In genomic region chr14:68168460-68169109, GRCh38 we compare ENCODE assay signal across 19 cellular contexts.
DNase-seq lines count a peak whose midpoint lies in the region; ATAC-seq and TF ChIP-seq lines count a peak whose summit lies in the region.
"Had no signal": no experiment of that assay in that cellular context is flagged by ENCODE, and none has a peak within 500 bp of the region (broad histone marks: within the 10 kb centered on the region; RNA-seq: fewer than 3 reads in every experiment).

No MANE protein-coding gene starts in this region.

- TF ChIP-seq CTCF in brain (conservative IDR thresholded peaks at IDR 0.05), result no peak
- TF ChIP-seq CTCF in neural crest cell (conservative IDR thresholded peaks at IDR 0.05), result no peak
- TF ChIP-seq CTCF in uterus (IDR thresholded peaks at IDR 0.05), result no peak

- H3K9me3 ChIP-seq in uterus, result no peaks in the 10 kb centered on the region
- H3K9me3 ChIP-seq: thyroid gland had no signal

- H3K4me3 Mint-ChIP-seq in brain (no peak overlapping the region), neural crest cell (no peak overlapping the region)
- no peak overlapping the region for H3K4me3 Mint-ChIP-seq in stimulated activated effector memory CD8-positive, alpha-beta T cell treated with anti-CD3 and anti-CD28 coated beads, Interleukin-12 subunit alpha, Interleukin-12 subunit beta, amount 100 ng/mL, for 72 hours
- H3K4me3 Mint-ChIP-seq: CD14-positive monocyte had no signal

- H3K4me1 Mint-ChIP-seq in brain (peaks cover 53% of the 10 kb centered on the region), neural crest cell (no peaks in the 10 kb centered on the region)
- H3K4me1 Mint-ChIP-seq in stimulated activated effector memory CD8-positive, alpha-beta T cell treated with anti-CD3 and anti-CD28 coated beads, Interleukin-12 subunit alpha, Interleukin-12 subunit beta, amount 100 ng/mL, for 72 hours, result no peaks in the 10 kb centered on the region
- H3K4me1 Mint-ChIP-seq: CD14-positive monocyte had no signal

- H3K9me3 Mint-ChIP-seq in brain (no peaks in the 10 kb centered on the region), neural crest cell (no peaks in the 10 kb centered on the region)
- no peaks in the 10 kb centered on the region for H3K9me3 Mint-ChIP-seq in stimulated activated effector memory CD8-positive, alpha-beta T cell treated with anti-CD3 and anti-CD28 coated beads, Interleukin-12 subunit alpha, Interleukin-12 subunit beta, amount 100 ng/mL, for 72 hours
- H3K9me3 Mint-ChIP-seq: CD14-positive monocyte had no signal

- H3K27me3 Mint-ChIP-seq in brain (peaks cover 3% of the 10 kb centered on the region), neural crest cell (ENCODE audit: low read depth) (no peaks in the 10 kb centered on the region)

- H3K36me3 ChIP-seq in uterus, result no peaks in the 10 kb centered on the region
- H3K36me3 ChIP-seq: thyroid gland had no signal

- intact Hi-C loops in uterus (cut with DNase I; ENCODE audit: low total_unique reads), result no loop called here

- H3K27ac ChIP-seq in uterus, result peak overlapping the region; percentile 80 to 86
- H3K27ac ChIP-seq: GM23248, thyroid gland had no signal

- DNase-seq in NCI-H82 (lab: John Stamatoyannopoulos, UW) (peak; percentile 30), NCI-H82 treated with DMSO at 0.1 percent for 48 hours (lab: John Stamatoyannopoulos, UW; ENCODE audit: unreplicated experiment) (no peak), neural crest cell (ENCODE audit: low read depth, low spot score) (no peak), uterus (no peak), DMS153 treated with DMSO at 0.1 percent for 48 hours (lab: John Stamatoyannopoulos, UW; ENCODE audit: unreplicated experiment) (no peak)
- DNase-seq in stimulated activated effector memory CD8-positive, alpha-beta T cell treated with anti-CD3 and anti-CD28 coated beads, Interleukin-12 subunit alpha, Interleukin-12 subunit beta, amount 100 ng/mL, for 72 hours (ENCODE audit: low spot score in 2 of 2), result no peak
- DNase-seq: activated CD4-positive, alpha-beta T cell treated with anti-CD3 and anti-CD28 coated beads for 4 hours; activated effector memory CD4-positive, alpha-beta T cell treated with Interleukin-2 at 50 U/mL for 16 hours; DMS153; glutamatergic neuron; GM23248; IMR-90; NCI-H2107; NCI-H774; T-helper 9 cell; thyroid gland had no signal

- H3K4me3 ChIP-seq in uterus, result no peak overlapping the region
- H3K4me3 ChIP-seq: GM23248, thyroid gland had no signal

- TF ChIP-seq POLR2A in uterus (IDR thresholded peaks at IDR 0.05), result no peak

- H3K4me1 ChIP-seq in uterus, result peaks cover 6% of the 10 kb centered on the region in 2 donors

- peak overlapping the region in 3 of 5 experiments; percentile 39 to 93 (median 69) for H3K27ac Mint-ChIP-seq in brain
- peak overlapping the region; percentile 5 for H3K27ac Mint-ChIP-seq in neural crest cell (ENCODE audit: unreplicated experiment)
- H3K27ac Mint-ChIP-seq in stimulated activated effector memory CD8-positive, alpha-beta T cell treated with anti-CD3 and anti-CD28 coated beads, Interleukin-12 subunit alpha, Interleukin-12 subunit beta, amount 100 ng/mL, for 72 hours, result no peak overlapping the region
- H3K27ac Mint-ChIP-seq: CD14-positive monocyte had no signal

- ATAC-seq in stimulated activated effector memory CD8-positive, alpha-beta T cell treated with anti-CD3 and anti-CD28 coated beads, Interleukin-12 subunit alpha, Interleukin-12 subunit beta, amount 100 ng/mL, for 72 hours, result no peak
- ATAC-seq in GM18517 (IDR thresholded peaks at IDR 0.05; ENCODE audit: unreplicated experiment), result no peak

- no peaks in the 10 kb centered on the region for H3K36me3 Mint-ChIP-seq in brain
- no peaks in the 10 kb centered on the region for H3K36me3 Mint-ChIP-seq in neural crest cell (ENCODE audit: low read depth)
- H3K36me3 Mint-ChIP-seq in stimulated activated effector memory CD8-positive, alpha-beta T cell treated with anti-CD3 and anti-CD28 coated beads, Interleukin-12 subunit alpha, Interleukin-12 subunit beta, amount 100 ng/mL, for 72 hours, result no peaks in the 10 kb centered on the region
- H3K36me3 Mint-ChIP-seq: CD14-positive monocyte had no signal

- no peaks in the 10 kb centered on the region for H3K27me3 ChIP-seq in uterus
- H3K27me3 ChIP-seq: thyroid gland had no signal
